Comparison of ENCODE assay signal across 1 cellular context in the genomic region with DNA sequence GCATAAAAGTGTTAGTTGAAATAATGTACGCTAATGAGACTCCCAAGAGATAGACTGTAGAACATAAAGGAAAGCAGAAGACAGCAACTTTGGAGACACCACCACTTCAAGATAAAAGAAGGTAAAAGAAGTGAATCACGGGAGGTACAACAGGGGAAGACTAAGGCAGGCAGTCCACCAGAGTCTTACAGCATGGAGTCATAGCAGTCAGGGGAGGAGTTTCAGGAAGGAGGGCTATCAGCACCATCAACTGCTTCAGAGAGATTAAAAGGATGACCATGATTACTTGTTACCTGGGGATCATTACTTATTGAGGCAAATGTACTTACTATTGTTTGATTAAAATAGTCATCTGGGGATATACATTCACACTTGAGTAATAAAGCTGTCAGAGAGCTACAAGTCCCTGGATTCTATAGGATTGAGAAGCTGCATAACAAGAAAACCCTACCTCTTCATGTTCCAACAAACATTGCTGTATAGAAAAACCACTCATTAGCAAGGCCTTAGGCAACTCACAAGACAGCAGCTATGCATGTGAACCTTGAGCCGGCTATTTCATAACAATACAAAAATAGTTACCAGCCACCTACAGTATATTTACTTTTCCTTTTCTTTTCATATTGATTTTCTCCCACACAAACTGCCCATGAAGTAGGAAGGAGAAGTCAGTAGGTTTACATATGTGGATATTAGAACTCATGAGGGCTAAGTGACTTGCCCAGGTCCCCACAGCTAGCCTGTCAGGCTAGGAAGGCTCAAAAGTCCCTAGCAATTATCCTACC.
TF ChIP-seq lines count a peak whose summit lies in the region.

No MANE protein-coding gene starts in this region.

TF ChIP-seq in HepG2, 621 proteins besides CTCF, POLR2A, EP300 and RAD21 (continued from another document and continues in another):
- TF ChIP-seq CBX2 (IDR thresholded peaks at IDR 0.05; ENCODE audit: low read depth, low read length): no peak
- no peak for TF ChIP-seq CBX2 (CRISPR knock-in tag; IDR thresholded peaks at IDR 0.05; ENCODE audit: low read depth)
- TF ChIP-seq EHMT2 (IDR thresholded peaks at IDR 0.05; ENCODE audit: borderline replicate concordance, low read depth, low read length): peak; percentile 91; the same call in 1 of the 2 replicates
- no peak for TF ChIP-seq MATR3 (CRISPR knock-in tag; IDR thresholded peaks at IDR 0.05)
- TF ChIP-seq SAP130 (CRISPR knock-in tag; IDR thresholded peaks at IDR 0.05; ENCODE audit: low read depth): peak; percentile 74
- TF ChIP-seq ZNF770 (CRISPR knock-in tag; IDR thresholded peaks at IDR 0.05): no peak
- no peak for TF ChIP-seq ZNF589 (CRISPR knock-in tag; conservative IDR thresholded peaks at IDR 0.05)
- no peak for TF ChIP-seq CCDC6 (CRISPR knock-in tag; IDR thresholded peaks at IDR 0.05)
- TF ChIP-seq, protein P1, sequence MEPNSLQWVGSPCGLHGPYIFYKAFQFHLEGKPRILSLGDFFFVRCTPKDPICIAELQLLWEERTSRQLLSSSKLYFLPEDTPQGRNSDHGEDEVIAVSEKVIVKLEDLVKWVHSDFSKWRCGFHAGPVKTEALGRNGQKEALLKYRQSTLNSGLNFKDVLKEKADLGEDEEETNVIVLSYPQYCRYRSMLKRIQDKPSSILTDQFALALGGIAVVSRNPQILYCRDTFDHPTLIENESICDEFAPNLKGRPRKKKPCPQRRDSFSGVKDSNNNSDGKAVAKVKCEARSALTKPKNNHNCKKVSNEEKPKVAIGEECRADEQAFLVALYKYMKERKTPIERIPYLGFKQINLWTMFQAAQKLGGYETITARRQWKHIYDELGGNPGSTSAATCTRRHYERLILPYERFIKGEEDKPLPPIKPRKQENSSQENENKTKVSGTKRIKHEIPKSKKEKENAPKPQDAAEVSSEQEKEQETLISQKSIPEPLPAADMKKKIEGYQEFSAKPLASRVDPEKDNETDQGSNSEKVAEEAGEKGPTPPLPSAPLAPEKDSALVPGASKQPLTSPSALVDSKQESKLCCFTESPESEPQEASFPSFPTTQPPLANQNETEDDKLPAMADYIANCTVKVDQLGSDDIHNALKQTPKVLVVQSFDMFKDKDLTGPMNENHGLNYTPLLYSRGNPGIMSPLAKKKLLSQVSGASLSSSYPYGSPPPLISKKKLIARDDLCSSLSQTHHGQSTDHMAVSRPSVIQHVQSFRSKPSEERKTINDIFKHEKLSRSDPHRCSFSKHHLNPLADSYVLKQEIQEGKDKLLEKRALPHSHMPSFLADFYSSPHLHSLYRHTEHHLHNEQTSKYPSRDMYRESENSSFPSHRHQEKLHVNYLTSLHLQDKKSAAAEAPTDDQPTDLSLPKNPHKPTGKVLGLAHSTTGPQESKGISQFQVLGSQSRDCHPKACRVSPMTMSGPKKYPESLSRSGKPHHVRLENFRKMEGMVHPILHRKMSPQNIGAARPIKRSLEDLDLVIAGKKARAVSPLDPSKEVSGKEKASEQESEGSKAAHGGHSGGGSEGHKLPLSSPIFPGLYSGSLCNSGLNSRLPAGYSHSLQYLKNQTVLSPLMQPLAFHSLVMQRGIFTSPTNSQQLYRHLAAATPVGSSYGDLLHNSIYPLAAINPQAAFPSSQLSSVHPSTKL (CRISPR knock-in tag; IDR thresholded peaks at IDR 0.05): peak; percentile 99
- TF ChIP-seq SMAD3 (CRISPR knock-in tag; IDR thresholded peaks at IDR 0.05): peak; percentile 85
- 0 out of 2 replicates have a peak, but pooled peaks have one; percentile 49 for TF ChIP-seq SP140L (CRISPR knock-in tag; IDR thresholded peaks at IDR 0.05; ENCODE audit: borderline replicate concordance)
- TF ChIP-seq ZNF235 (CRISPR knock-in tag; IDR thresholded peaks at IDR 0.05; ENCODE audit: borderline replicate concordance): no peak
- TF ChIP-seq MXI1 (IDR thresholded peaks at IDR 0.05; ENCODE audit: borderline replicate concordance, low read depth, low read length): peak; percentile 38; the same call in 1 of the 3 replicates
- TF ChIP-seq HMG20B (CRISPR knock-in tag; conservative IDR thresholded peaks at IDR 0.05): 0 out of 2 replicates have a peak, but pooled peaks have one; percentile 14
- no peak for TF ChIP-seq GFI1 (CRISPR knock-in tag; IDR thresholded peaks at IDR 0.05; ENCODE audit: borderline replicate concordance)
- peak; percentile 97 for TF ChIP-seq ONECUT2 (CRISPR knock-in tag; IDR thresholded peaks at IDR 0.05)
- no peak for TF ChIP-seq THAP9 (CRISPR knock-in tag; IDR thresholded peaks at IDR 0.05; ENCODE audit: borderline replicate concordance)
- TF ChIP-seq FOXJ3 (CRISPR knock-in tag; IDR thresholded peaks at IDR 0.05; ENCODE audit: borderline replicate concordance): peak; percentile 89; the same call in 1 of the 2 replicates
- TF ChIP-seq RERE (CRISPR knock-in tag; IDR thresholded peaks at IDR 0.05; ENCODE audit: low read depth): peak; percentile 52; the same call in 1 of the 2 replicates
- peak; percentile 99 for TF ChIP-seq GATAD2A (CRISPR knock-in tag; IDR thresholded peaks at IDR 0.05)
- TF ChIP-seq, protein P2, sequence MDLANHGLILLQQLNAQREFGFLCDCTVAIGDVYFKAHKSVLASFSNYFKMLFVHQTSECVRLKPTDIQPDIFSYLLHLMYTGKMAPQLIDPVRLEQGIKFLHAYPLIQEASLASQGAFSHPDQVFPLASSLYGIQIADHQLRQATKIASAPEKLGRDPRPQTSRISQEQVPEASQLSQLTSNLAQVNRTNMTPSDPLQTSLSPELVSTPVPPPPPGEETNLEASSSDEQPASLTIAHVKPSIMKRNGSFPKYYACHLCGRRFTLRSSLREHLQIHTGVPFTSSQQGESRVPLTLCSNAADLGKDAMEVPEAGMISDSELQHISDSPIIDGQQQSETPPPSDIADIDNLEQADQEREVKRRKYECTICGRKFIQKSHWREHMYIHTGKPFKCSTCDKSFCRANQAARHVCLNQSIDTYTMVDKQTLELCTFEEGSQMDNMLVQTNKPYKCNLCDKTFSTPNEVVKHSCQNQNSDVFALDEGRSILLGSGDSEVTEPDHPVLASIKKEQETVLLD (CRISPR knock-in tag; IDR thresholded peaks at IDR 0.05; ENCODE audit: low read depth): no peak
- TF ChIP-seq ZNF781 (CRISPR knock-in tag; IDR thresholded peaks at IDR 0.05; ENCODE audit: borderline replicate concordance, not compliant biosample characterization): no peak
- TF ChIP-seq ZNF549 (CRISPR knock-in tag; IDR thresholded peaks at IDR 0.05): no peak
- no peak for TF ChIP-seq ZFP37 (CRISPR knock-in tag; IDR thresholded peaks at IDR 0.05; ENCODE audit: borderline replicate concordance)
- TF ChIP-seq ZNF709 (CRISPR knock-in tag; IDR thresholded peaks at IDR 0.05): 0 out of 2 replicates have a peak, but pooled peaks have one; percentile 25
- TF ChIP-seq ZNF644 (CRISPR knock-in tag; IDR thresholded peaks at IDR 0.05; ENCODE audit: low read depth): peak; percentile 82
- no peak for TF ChIP-seq ZNF563 (CRISPR knock-in tag; IDR thresholded peaks at IDR 0.05)
- TF ChIP-seq SOX6 (IDR thresholded peaks at IDR 0.05): no peak
- TF ChIP-seq SOX6 (CRISPR knock-in tag; IDR thresholded peaks at IDR 0.05): peak; percentile 99
- TF ChIP-seq ZNF230 (CRISPR knock-in tag; IDR thresholded peaks at IDR 0.05): no peak
- peak; percentile 62 for TF ChIP-seq PHF21A (CRISPR knock-in tag; IDR thresholded peaks at IDR 0.05)
- TF ChIP-seq, protein P3, sequence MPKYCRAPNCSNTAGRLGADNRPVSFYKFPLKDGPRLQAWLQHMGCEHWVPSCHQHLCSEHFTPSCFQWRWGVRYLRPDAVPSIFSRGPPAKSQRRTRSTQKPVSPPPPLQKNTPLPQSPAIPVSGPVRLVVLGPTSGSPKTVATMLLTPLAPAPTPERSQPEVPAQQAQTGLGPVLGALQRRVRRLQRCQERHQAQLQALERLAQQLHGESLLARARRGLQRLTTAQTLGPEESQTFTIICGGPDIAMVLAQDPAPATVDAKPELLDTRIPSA (CRISPR knock-in tag; IDR thresholded peaks at IDR 0.05; ENCODE audit: borderline replicate concordance): no peak
- TF ChIP-seq ZNF768 (CRISPR knock-in tag; IDR thresholded peaks at IDR 0.05): no peak
- no peak for TF ChIP-seq ZNF616 (CRISPR knock-in tag; IDR thresholded peaks at IDR 0.05; ENCODE audit: low read depth)
- TF ChIP-seq CREM (IDR thresholded peaks at IDR 0.05): peak; percentile 74; the same call in 1 of the 2 replicates
- no peak for TF ChIP-seq CREM (CRISPR knock-in tag; IDR thresholded peaks at IDR 0.05)
- no peak for TF ChIP-seq ZNF253 (CRISPR knock-in tag; IDR thresholded peaks at IDR 0.05; ENCODE audit: borderline replicate concordance)
- 0 out of 2 replicates have a peak, but pooled peaks have one; percentile 40 for TF ChIP-seq ZFP36L1 (CRISPR knock-in tag; IDR thresholded peaks at IDR 0.05)
- no peak for TF ChIP-seq DNMT1 (CRISPR knock-in tag; IDR thresholded peaks at IDR 0.05)
- no peak for TF ChIP-seq CAMTA2 (CRISPR knock-in tag; IDR thresholded peaks at IDR 0.05; ENCODE audit: borderline replicate concordance)
- TF ChIP-seq YEATS2 (CRISPR knock-in tag; IDR thresholded peaks at IDR 0.05; ENCODE audit: borderline replicate concordance): peak; percentile 33; the same call in 1 of the 2 replicates
- TF ChIP-seq RBAK (CRISPR knock-in tag; IDR thresholded peaks at IDR 0.05): peak; percentile 86; the same call in 1 of the 2 replicates
- peak; percentile 62; the same call in 1 of the 2 replicates for TF ChIP-seq ZNF24 (IDR thresholded peaks at IDR 0.05)
- no peak for TF ChIP-seq MYC (CRISPR knock-in tag; IDR thresholded peaks at IDR 0.05; ENCODE audit: borderline replicate concordance)
- no peak for TF ChIP-seq FOXM1 (CRISPR knock-in tag; IDR thresholded peaks at IDR 0.05)
- TF ChIP-seq KAT8 (CRISPR knock-in tag; IDR thresholded peaks at IDR 0.05): peak; percentile 63
